Comparison of ENCODE assay signal across 11 cellular contexts in genomic region chr2:54599326-54599710, GRCh38.
DNase-seq lines count a peak whose midpoint lies in the region; ATAC-seq and TF ChIP-seq lines count a peak whose summit lies in the region.
"Had no signal": no experiment of that assay in that cellular context is flagged by ENCODE, and none has a peak within 500 bp of the region (broad histone marks: within the 10 kb centered on the region; RNA-seq: fewer than 3 reads in every experiment).

No MANE protein-coding gene starts in this region.

- H3K27me3 ChIP-seq in BLaER1 (no peaks in the 10 kb centered on the region), Peyer's patch (no peaks in the 10 kb centered on the region), foreskin keratinocyte (no peaks in the 10 kb centered on the region)

- H3K4me3 ChIP-seq in BLaER1 (no peak overlapping the region), Peyer's patch (no peak overlapping the region)

- H3K4me1 ChIP-seq in BLaER1 (peaks cover 100% of the 10 kb centered on the region), Peyer's patch (peaks cover 4 to 78% (median 16%) of the 10 kb centered on the region in 4 donors), foreskin keratinocyte (peaks cover 13% of the 10 kb centered on the region)

- H3K9me3 Mint-ChIP-seq in osteocyte (ENCODE audit: unreplicated experiment) = no peaks in the 10 kb centered on the region

- no peak for TF ChIP-seq POLR2A in Peyer's patch (IDR thresholded peaks at IDR 0.05)

- no peak overlapping the region for H3K9ac ChIP-seq in BLaER1

- no peak overlapping the region for H3K4me3 Mint-ChIP-seq in osteocyte (ENCODE audit: unreplicated experiment)
- H3K4me3 Mint-ChIP-seq: activated CD8-positive, alpha-beta memory T cell treated with anti-CD3 and anti-CD28 coated beads, Interleukin-2, amount 10 ng/mL, durations not matched to agents 7 days and 5 days had no signal

- ATAC-seq in foreskin keratinocyte (no peak), GM21526 (IDR thresholded peaks at IDR 0.05; ENCODE audit: low FRiP score, unreplicated experiment) (no peak)
- ATAC-seq: activated CD8-positive, alpha-beta memory T cell treated with anti-CD3 and anti-CD28 coated beads, Interleukin-2, amount 10 ng/mL, durations not matched to agents 7 days and 5 days had no signal

- H3K27ac Mint-ChIP-seq in osteocyte (ENCODE audit: unreplicated experiment) = peak overlapping the region; percentile 18
- H3K27ac Mint-ChIP-seq: activated CD8-positive, alpha-beta memory T cell treated with anti-CD3 and anti-CD28 coated beads, Interleukin-2, amount 10 ng/mL, durations not matched to agents 7 days and 5 days had no signal

- no peaks in the 10 kb centered on the region for H3K27me3 Mint-ChIP-seq in osteocyte (ENCODE audit: unreplicated experiment)
- H3K27me3 Mint-ChIP-seq: activated CD8-positive, alpha-beta memory T cell treated with anti-CD3 and anti-CD28 coated beads, Interleukin-2, amount 10 ng/mL, durations not matched to agents 7 days and 5 days had no signal

- H3K9me3 ChIP-seq in BLaER1 (no peaks in the 10 kb centered on the region; the same call in 1 of the 2 replicates), Peyer's patch (no peaks in the 10 kb centered on the region)
- H3K9me3 ChIP-seq: Caco-2 had no signal

- peaks cover 63% of the 10 kb centered on the region for H3K4me1 Mint-ChIP-seq in osteocyte (ENCODE audit: unreplicated experiment)

- DNase-seq in Peyer's patch = no peak
- no peak for DNase-seq in foreskin keratinocyte
- DNase-seq in osteocyte (ENCODE audit: extremely low spot score, unreplicated experiment) = no peak
- DNase-seq in Ammon's horn (ENCODE audit: low spot score) = no peak
- no peak for DNase-seq in COR-L47 (lab: John Stamatoyannopoulos, UW)
- no peak for DNase-seq in epidermal melanocyte (ENCODE audit: insufficient read length, low spot score)
- DNase-seq: activated CD8-positive, alpha-beta memory T cell treated with anti-CD3 and anti-CD28 coated beads, Interleukin-2, amount 10 ng/mL, durations not matched to agents 7 days and 5 days; Caco-2; NCI-H1694 treated with DMSO at 0.1 percent for 48 hours had no signal

- peaks cover 92% of the 10 kb centered on the region for H4K20me1 ChIP-seq in BLaER1

- peaks cover 16% of the 10 kb centered on the region for H3K36me3 Mint-ChIP-seq in osteocyte (ENCODE audit: unreplicated experiment)

- peak overlapping the region; percentile 62; the same call in 1 of the 2 replicates for H3K27ac ChIP-seq in BLaER1
- H3K27ac ChIP-seq in Peyer's patch = peak overlapping the region in 3 of 4 donors; percentile 1 to 61 (median 52)
- H3K27ac ChIP-seq in foreskin keratinocyte = peak overlapping the region; percentile 83

- H3K4me2 ChIP-seq in BLaER1 = peak overlapping the region; percentile 87

- TF ChIP-seq CTCF in Peyer's patch (IDR thresholded peaks at IDR 0.05) = peak in 1 of 6 experiments; percentile 4
- no peak for TF ChIP-seq CTCF in foreskin keratinocyte (conservative IDR thresholded peaks at IDR 0.05)
- no peak for TF ChIP-seq CTCF in osteocyte (IDR thresholded peaks at IDR 0.05)

- H3K36me3 ChIP-seq in BLaER1 (peaks cover 77% of the 10 kb centered on the region), Peyer's patch (no peaks in the 10 kb centered on the region)
